11 cellular contexts compared by ENCODE assay signal in genomic region chrX:48498374-48498809, GRCh38. TPM values are rescaled to one million over a fixed set of nuclear protein-coding genes. Genes with fewer than 3 reads are reported as not detected.
DNase-seq lines count a peak whose midpoint lies in the region; ATAC-seq, FAIRE-seq and TF ChIP-seq lines count a peak whose summit lies in the region.
"Had no signal": no experiment of that assay in that cellular context is flagged by ENCODE, and none has a peak within 500 bp of the region (broad histone marks: within the 10 kb centered on the region; RNA-seq: fewer than 3 reads in every experiment).

No MANE protein-coding gene starts in this region.

- H3K27ac Mint-ChIP-seq in endothelial cell (ENCODE audit: unreplicated experiment) = no peak overlapping the region
- H3K27ac Mint-ChIP-seq: memory B cell had no signal

- H3K4me1 ChIP-seq in suprapubic skin = no peaks in the 10 kb centered on the region
- H3K4me1 ChIP-seq: ascending aorta had no signal

- no peaks in the 10 kb centered on the region for H3K9me3 ChIP-seq in suprapubic skin
- H3K9me3 ChIP-seq: ascending aorta had no signal

- H3K4me3 ChIP-seq in NB4 (ENCODE audit: low read depth, low read length) (no peak overlapping the region), bronchial epithelial cell (ENCODE audit: low read depth, low read length) (no peak overlapping the region), suprapubic skin (no peak overlapping the region)
- H3K4me3 ChIP-seq: ascending aorta had no signal

- peak; percentile 73 for DNase-seq in DMS53 (lab: John Stamatoyannopoulos, UW)
- peak; percentile 65 for DNase-seq in NB4 (ENCODE audit: low read depth)
- peak; percentile 84 for DNase-seq in bronchial epithelial cell (ENCODE audit: low read depth)
- peak; percentile 59 for DNase-seq in myocyte (ENCODE audit: low read depth)
- DNase-seq in endothelial cell (ENCODE audit: low spot score) = no peak
- DNase-seq in suprapubic skin (ENCODE audit: low spot score in 2 of 2) = no peak
- DNase-seq: DMS153 had no signal

- TF ChIP-seq POLR2A in NB4 (IDR thresholded peaks at IDR 0.05; ENCODE audit: extremely low read depth, insufficient read length) = no peak
- TF ChIP-seq POLR2A in suprapubic skin (IDR thresholded peaks at IDR 0.05) = no peak

- WGBS in suprapubic skin = 62% methylated on average over 6 of the region's 6 CpGs

- H3K27me3 Mint-ChIP-seq in endothelial cell (ENCODE audit: unreplicated experiment) = peaks cover 6% of the 10 kb centered on the region

- TF ChIP-seq CTCF in NB4 (IDR thresholded peaks at IDR 0.05; ENCODE audit: low read depth, low read length) (no peak), bronchial epithelial cell (IDR thresholded peaks at IDR 0.05; ENCODE audit: insufficient read depth, low read length, severe bottlenecking) (no peak), endothelial cell (IDR thresholded peaks at IDR 0.05; ENCODE audit: unreplicated experiment) (no peak), suprapubic skin (IDR thresholded peaks at IDR 0.05) (no peak)

- no peaks in the 10 kb centered on the region for H3K4me1 Mint-ChIP-seq in endothelial cell (ENCODE audit: unreplicated experiment)
- H3K4me1 Mint-ChIP-seq: memory B cell had no signal

- no peak overlapping the region for H3K27ac ChIP-seq in suprapubic skin
- H3K27ac ChIP-seq: ascending aorta had no signal

- no peaks in the 10 kb centered on the region for H3K36me3 Mint-ChIP-seq in endothelial cell (ENCODE audit: low read depth, unreplicated experiment)
- H3K36me3 Mint-ChIP-seq: memory B cell had no signal

- no peak for FAIRE-seq in bronchial epithelial cell (lab: Jason Lieb, UNC)

- no peak overlapping the region for H3K4me3 Mint-ChIP-seq in endothelial cell (ENCODE audit: unreplicated experiment)
- H3K4me3 Mint-ChIP-seq: memory B cell had no signal

- no peak for TF ChIP-seq EP300 in suprapubic skin (IDR thresholded peaks at IDR 0.05)

- ATAC-seq in GM19455 (IDR thresholded peaks at IDR 0.05; ENCODE audit: unreplicated experiment) (no peak), HG03159 (IDR thresholded peaks at IDR 0.05; ENCODE audit: unreplicated experiment) (no peak)

- H3K9me3 Mint-ChIP-seq in endothelial cell (ENCODE audit: unreplicated experiment) = no peaks in the 10 kb centered on the region
- H3K9me3 Mint-ChIP-seq: memory B cell had no signal

- H3K36me3 ChIP-seq in bronchial epithelial cell (ENCODE audit: control insufficient read depth, insufficient read depth, low read length) (no peaks in the 10 kb centered on the region), suprapubic skin (no peaks in the 10 kb centered on the region)
- H3K36me3 ChIP-seq: ascending aorta had no signal

- no peaks in the 10 kb centered on the region for H3K27me3 ChIP-seq in bronchial epithelial cell (ENCODE audit: control insufficient read depth, insufficient read depth, low read length)
- H3K27me3 ChIP-seq in suprapubic skin = no peaks in the 10 kb centered on the region
- H3K27me3 ChIP-seq: ascending aorta had no signal

RNA-seq across cellular contexts. Expression of gene PORCN, which starts 10.4 kb away (rescaled TPM):
- total RNA-seq in bronchial epithelial cell (33.4 and 46.2 TPM in 2 replicates), myocyte (33.1 and 34.2 TPM in 2 replicates), endothelial cell (ENCODE audit: unreplicated experiment) (9.4 TPM), suprapubic skin (10 to 100 TPM; 16.7 to 34.5 (median 25.8) TPM)
- 42.3 TPM for polyA plus RNA-seq in myocyte (2012)

RNA-seq across cellular contexts. Expression of gene FTSJ1, which starts 22.4 kb away (rescaled TPM):
- total RNA-seq in bronchial epithelial cell = 131 and 154 TPM in 2 replicates
- total RNA-seq in myocyte = 79.5 and 90.0 TPM in 2 replicates
- 99.5 TPM for polyA plus RNA-seq in myocyte (2012)
- total RNA-seq in endothelial cell (ENCODE audit: unreplicated experiment) = 38.4 TPM
- total RNA-seq in suprapubic skin = 10 to 100 TPM; 27.8 to 54.3 (median 47.9) TPM

RNA-seq across cellular contexts. Expression of gene EBP, which starts 23.2 kb away (rescaled TPM):
- total RNA-seq in bronchial epithelial cell (122 and 244 TPM in 2 replicates), myocyte (30.2 and 46.1 TPM in 2 replicates), endothelial cell (ENCODE audit: unreplicated experiment) (66.0 TPM), suprapubic skin (10 to 100 TPM; 43.4 to 82.7 (median 71.9) TPM)
- polyA plus RNA-seq in myocyte (2012) = 74.7 TPM

RNA-seq across cellular contexts. Expression of gene SLC38A5, which starts 28.3 kb away (rescaled TPM):
- total RNA-seq in bronchial epithelial cell = 134 and 348 TPM in 2 replicates
- total RNA-seq in myocyte = 1.8 and 2.3 TPM in 2 replicates
- polyA plus RNA-seq in myocyte (2012) = 6.8 TPM
- total RNA-seq in endothelial cell (ENCODE audit: unreplicated experiment) = 21.7 TPM
- 10 to 100 TPM; 24.2 to 63.0 (median 46.2) TPM for total RNA-seq in suprapubic skin

RNA-seq across cellular contexts. Expression of gene TBC1D25, which starts 41.1 kb away (rescaled TPM):
- total RNA-seq in bronchial epithelial cell (3.8 and 3.9 TPM in 2 replicates), myocyte (8.4 and 8.6 TPM in 2 replicates), endothelial cell (ENCODE audit: unreplicated experiment) (12.5 TPM), suprapubic skin (10 to 100 TPM; 12.9 to 21.2 (median 17.3) TPM)
- polyA plus RNA-seq in myocyte (2012) = 17.9 TPM

Comparison
In these comparisons a context has a peak if more than half of its experiments do, and no peak if none do; other contexts are left out.
1. DNase-seq: peak in DMS53 (single experiment), NB4 (single experiment), bronchial epithelial cell (single experiment) and myocyte (single experiment); none in endothelial cell (single experiment) and suprapubic skin (0 of 2).